Comparison of ENCODE assay signal across 26 cellular contexts in genomic region chrX:18652636-18653035, GRCh38. TPM values are rescaled to one million over a fixed set of nuclear protein-coding genes. Genes with fewer than 3 reads are reported as not detected.
"Had no signal": no experiment of that assay in that cellular context is flagged by ENCODE, and none has a peak within 500 bp of the region (broad histone marks: within the 10 kb centered on the region; RNA-seq: fewer than 3 reads in every experiment).

No MANE protein-coding gene starts in this region.

- H3K4me2 ChIP-seq: neural progenitor cell had no signal

- DNase-seq: natural killer cell; occipital lobe; ovary; posterior cingulate gyrus; psoas muscle; right cardiac atrium; right lobe of liver; sigmoid colon; small intestine; stimulated activated CD4-positive, alpha-beta T cell treated with anti-CD3 and anti-CD28 coated beads, Interleukin-15, amount 100 ng/mL, for 24 hours; stimulated activated CD4-positive, alpha-beta T cell treated with anti-CD3 and anti-CD28 coated beads, Interleukin-2, amount 100 ng/mL, for 24 hours; stimulated activated CD4-positive, alpha-beta T cell treated with anti-CD3 and anti-CD28 coated beads, Interleukin-2, amount 100 ng/mL, for 48 hours; stimulated activated CD4-positive, alpha-beta T cell treated with anti-CD3 and anti-CD28 coated beads, Interleukin-4, amount 100 ng/mL, for 24 hours; stimulated activated naive B cell treated with anti-CD40 and anti-IgM and Interleukin-4, amounts not matched to agents 10 μg/mL and 1 μg/mL and 100 μg/mL, for 72 hours; stimulated activated naive CD4-positive, alpha-beta T cell treated with Interleukin-2 at 50 U/mL for 16 hours; stomach; thyroid gland; upper lobe of right lung; uterus had no signal

- H3K27me3 ChIP-seq: neural progenitor cell, ovary, right lobe of liver, sigmoid colon, stomach, thyroid gland, tibial nerve, upper lobe of right lung, uterus had no signal

- H3K79me2 ChIP-seq: parathyroid adenoma had no signal

- H3K4me3 ChIP-seq: neural progenitor cell, ovary, psoas muscle, right lobe of liver, sigmoid colon, stomach, thoracic aorta, thyroid gland, tibial nerve, upper lobe of right lung, uterus had no signal

- H3K9me3 ChIP-seq: ovary, psoas muscle, right lobe of liver, sigmoid colon, stomach, thoracic aorta, thyroid gland, tibial nerve, upper lobe of right lung, uterus had no signal

- H2AFZ ChIP-seq: neural progenitor cell, parathyroid adenoma had no signal

- H3K36me3 ChIP-seq: neural progenitor cell, ovary, right lobe of liver, sigmoid colon, stomach, thoracic aorta, thyroid gland, tibial nerve, upper lobe of right lung, uterus had no signal

- H3K27ac ChIP-seq: neural progenitor cell, ovary, parathyroid adenoma, psoas muscle, right lobe of liver, sigmoid colon, stomach, thoracic aorta, thyroid gland, tibial nerve, upper lobe of right lung, uterus had no signal

- ATAC-seq: natural killer cell; psoas muscle; right cardiac atrium; right lobe of liver; stimulated activated effector memory CD8-positive, alpha-beta T cell treated with anti-CD3 and anti-CD28 coated beads, Interleukin-12 subunit alpha, Interleukin-12 subunit beta, amount 100 ng/mL, for 72 hours; stimulated activated naive B cell treated with anti-CD40 and anti-IgM and Interleukin-4, amounts not matched to agents 10 μg/mL and 1 μg/mL and 100 μg/mL, for 72 hours; upper lobe of right lung had no signal

- H3K9ac ChIP-seq: neural progenitor cell, parathyroid adenoma had no signal

- H3K4me1 ChIP-seq: parathyroid adenoma, psoas muscle, right lobe of liver, sigmoid colon, stomach, tibial nerve, upper lobe of right lung, uterus had no signal

RNA-seq across cellular contexts. Expression of gene RS1, which starts 19.3 kb away (rescaled TPM):
- polyA plus RNA-seq: neural cell, ovary, psoas muscle, right cardiac atrium, small intestine, stomach, urinary bladder had no signal
